In the genomic region with DNA sequence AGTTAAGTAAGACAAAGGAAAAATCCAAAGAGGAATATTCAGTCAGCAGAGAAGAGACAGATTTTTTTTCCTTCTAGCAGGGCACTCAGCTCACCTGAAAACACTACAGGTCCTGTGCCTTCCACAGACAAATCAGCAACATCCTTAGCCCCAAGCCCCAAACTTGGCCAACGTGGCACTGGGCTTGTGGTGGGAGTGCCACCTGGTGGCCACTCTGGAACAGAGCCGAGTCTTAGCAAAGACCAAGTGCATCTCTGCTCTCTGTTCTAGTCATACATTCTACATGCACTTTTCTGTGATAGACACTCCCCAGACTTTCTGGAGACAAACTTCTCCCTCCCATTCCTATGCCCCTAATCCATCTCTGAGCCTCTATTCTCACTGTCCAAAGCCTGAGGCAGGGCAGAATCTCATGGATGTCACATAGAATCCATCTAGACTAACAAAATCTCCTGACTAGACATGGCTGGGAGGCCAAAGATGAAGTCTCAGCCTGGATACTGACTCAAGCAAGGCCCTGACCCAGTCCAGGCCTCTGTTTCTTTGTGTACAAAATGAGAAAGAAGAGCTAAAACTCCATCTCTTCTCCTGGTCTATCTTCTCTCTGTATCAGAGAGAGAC, we compare ENCODE assay signal across 8 cellular contexts. TPM values are rescaled to one million over a fixed set of nuclear protein-coding genes. Genes with fewer than 3 reads are reported as not detected.
DNase-seq lines count a peak whose midpoint lies in the region; ATAC-seq lines count a peak whose summit lies in the region.

No MANE protein-coding gene starts in this region.

- in situ Hi-C loops in Caki2 (cut with HindIII; ENCODE audit: low pct_unique_long_range_greater_than_20kb, low sequenced_read_pairs), result no loop called here

- DNase-seq in Caki2 (ENCODE audit: low read depth), result peak; percentile 54
- peak; percentile 14 for DNase-seq in NCI-H510A (lab: John Stamatoyannopoulos, UW)
- DNase-seq in activated CD4-positive, alpha-beta T cell treated with anti-CD3 and anti-CD28 coated beads, Interleukin-2, amount 10 ng/mL, durations not matched to agents 24 days and 14 days, result peak; percentile 94
- peak; percentile 93 for DNase-seq in cerebellar cortex (ENCODE audit: low spot score)
- DNase-seq in left lobe of liver (ENCODE audit: low spot score), result peak; percentile 71
- DNase-seq in stimulated activated CD4-positive, alpha-beta T cell treated with anti-CD3 and anti-CD28 coated beads, TNF-alpha, amount 100 ng/mL, for 4 hours (ENCODE audit: low read depth in 3 of 3), result peak; percentile 56 to 69 (median 63)

- peaks cover 52% of the 10 kb centered on the region for H3K4me1 Mint-ChIP-seq in activated CD4-positive, alpha-beta T cell treated with anti-CD3 and anti-CD28 coated beads, Interleukin-2, amount 10 ng/mL, durations not matched to agents 24 days and 14 days

- no peaks in the 10 kb centered on the region for H3K36me3 Mint-ChIP-seq in activated CD4-positive, alpha-beta T cell treated with anti-CD3 and anti-CD28 coated beads, Interleukin-2, amount 10 ng/mL, durations not matched to agents 24 days and 14 days (ENCODE audit: low read depth)

- ATAC-seq in HG02885 (IDR thresholded peaks at IDR 0.05; ENCODE audit: poor library complexity, unreplicated experiment), result peak; percentile 51
- peak; percentile 82 for ATAC-seq in left lobe of liver
- no peak for ATAC-seq in GM18502 (IDR thresholded peaks at IDR 0.05; ENCODE audit: poor library complexity, unreplicated experiment)

- intact Hi-C loops in activated CD4-positive, alpha-beta T cell treated with anti-CD3 and anti-CD28 coated beads, Interleukin-2, amount 10 ng/mL, durations not matched to agents 24 days and 14 days (cut with micrococcal nuclease), result loop anchor here (1.0 to 10.0 kb wide), 6 partner anchors 22 to 106 kb away; partner anchors contain the start of genes ARID3B and UBL7

- no peaks in the 10 kb centered on the region for H3K9me3 Mint-ChIP-seq in activated CD4-positive, alpha-beta T cell treated with anti-CD3 and anti-CD28 coated beads, Interleukin-2, amount 10 ng/mL, durations not matched to agents 24 days and 14 days

- H3K27ac Mint-ChIP-seq in activated CD4-positive, alpha-beta T cell treated with anti-CD3 and anti-CD28 coated beads, Interleukin-2, amount 10 ng/mL, durations not matched to agents 24 days and 14 days, result no peak overlapping the region

- H3K4me3 Mint-ChIP-seq in activated CD4-positive, alpha-beta T cell treated with anti-CD3 and anti-CD28 coated beads, Interleukin-2, amount 10 ng/mL, durations not matched to agents 24 days and 14 days, result no peak overlapping the region

- no peaks in the 10 kb centered on the region for H3K27me3 Mint-ChIP-seq in activated CD4-positive, alpha-beta T cell treated with anti-CD3 and anti-CD28 coated beads, Interleukin-2, amount 10 ng/mL, durations not matched to agents 24 days and 14 days

RNA-seq across cellular contexts. Expression of gene SEMA7A, which starts 5.0 kb away (rescaled TPM):
- total RNA-seq in Caki2 (2014; rRNA removed; shearing (Covaris generic); ENCODE audit: low replicate concordance), result 0.96 and 3.8 TPM in 2 replicates
- 88.0 and 89.6 TPM in 2 replicates for total RNA-seq in activated CD4-positive, alpha-beta T cell treated with anti-CD3 and anti-CD28 coated beads, Interleukin-2, amount 10 ng/mL, durations not matched to agents 24 days and 14 days
- total RNA-seq in left lobe of liver, result 0.53 TPM

RNA-seq across cellular contexts. Expression of gene UBL7, which starts 22.2 kb away (rescaled TPM):
- total RNA-seq in Caki2 (2014; rRNA removed; shearing (Covaris generic); ENCODE audit: low replicate concordance), result 60.1 and 67.9 TPM in 2 replicates
- total RNA-seq in activated CD4-positive, alpha-beta T cell treated with anti-CD3 and anti-CD28 coated beads, Interleukin-2, amount 10 ng/mL, durations not matched to agents 24 days and 14 days, result 53.5 and 62.1 TPM in 2 replicates
- total RNA-seq in left lobe of liver, result 15.4 TPM

Comparison
In these comparisons a context has a peak if more than half of its experiments do, and no peak if none do; other contexts are left out.
1. DNase-seq: peak in every context shown above with its lines; median percentile 94 in activated CD4-positive, alpha-beta T cell treated with anti-CD3 and anti-CD28 coated beads, Interleukin-2, amount 10 ng/mL, durations not matched to agents 24 days and 14 days; 93 in cerebellar cortex; 71 in left lobe of liver; 63 in stimulated activated CD4-positive, alpha-beta T cell treated with anti-CD3 and anti-CD28 coated beads, TNF-alpha, amount 100 ng/mL, for 4 hours; 54 in Caki2; 14 in NCI-H510A.
2. RNA of gene SEMA7A, which starts 5.0 kb away (total RNA-seq): 88.0 to 89.6 TPM in activated CD4-positive, alpha-beta T cell treated with anti-CD3 and anti-CD28 coated beads, Interleukin-2, amount 10 ng/mL, durations not matched to agents 24 days and 14 days; 0.96 to 3.8 TPM in Caki2 and 0.53 TPM in left lobe of liver (single experiment); every median in the first group is over 10 times any median in the second.